22 cellular contexts compared by ENCODE assay signal in genomic region chr5:82222597-82223574, GRCh38. TPM values are rescaled to one million over a fixed set of nuclear protein-coding genes. Genes with fewer than 3 reads are reported as not detected.
DNase-seq lines count a peak whose midpoint lies in the region; ATAC-seq and TF ChIP-seq lines count a peak whose summit lies in the region.
"Had no signal": no experiment of that assay in that cellular context is flagged by ENCODE, and none has a peak within 500 bp of the region (broad histone marks: within the 10 kb centered on the region; RNA-seq: fewer than 3 reads in every experiment).

No MANE protein-coding gene starts in this region.

- no peak overlapping the region for H3K27ac Mint-ChIP-seq in stimulated activated effector memory CD8-positive, alpha-beta T cell treated with anti-CD3 and anti-CD28 coated beads, Interleukin-12 subunit alpha, Interleukin-12 subunit beta, amount 100 ng/mL, for 72 hours
- no peak overlapping the region for H3K27ac Mint-ChIP-seq in activated CD4-positive, alpha-beta memory T cell treated with anti-CD3 and anti-CD28 coated beads for 36 hours
- H3K27ac Mint-ChIP-seq: activated CD4-positive, alpha-beta T cell treated with anti-CD3 and anti-CD28 coated beads for 36 hours; dendritic cell treated with granulocyte-macrophage colony-stimulating factor and Interleukin-4, amounts not matched to agents 40 ng/mL and 50 ng/mL, for 4 days had no signal

- POLR2A ChIA-PET in activated CD4-positive, alpha-beta memory T cell treated with anti-CD3 and anti-CD28 coated beads for 36 hours (lab: Charles Lee), result no interaction called here

- peaks cover 12% of the 10 kb centered on the region for H3K4me1 Mint-ChIP-seq in stimulated activated effector memory CD8-positive, alpha-beta T cell treated with anti-CD3 and anti-CD28 coated beads, Interleukin-12 subunit alpha, Interleukin-12 subunit beta, amount 100 ng/mL, for 72 hours
- H3K4me1 Mint-ChIP-seq in activated CD4-positive, alpha-beta memory T cell treated with anti-CD3 and anti-CD28 coated beads for 36 hours (ENCODE audit: low read depth), result peaks cover 2% of the 10 kb centered on the region
- H3K4me1 Mint-ChIP-seq: activated CD4-positive, alpha-beta T cell treated with anti-CD3 and anti-CD28 coated beads for 36 hours had no signal

- ATAC-seq in stimulated activated effector memory CD8-positive, alpha-beta T cell treated with anti-CD3 and anti-CD28 coated beads, Interleukin-12 subunit alpha, Interleukin-12 subunit beta, amount 100 ng/mL, for 72 hours, result peak; percentile 52
- no peak for ATAC-seq in GM21619 (IDR thresholded peaks at IDR 0.05; ENCODE audit: unreplicated experiment)
- ATAC-seq: activated CD4-positive, alpha-beta T cell treated with anti-CD3 and anti-CD28 coated beads for 36 hours; heart right ventricle had no signal

- TF ChIP-seq CTCF in fibroblast of villous mesenchyme (IDR thresholded peaks at IDR 0.05; ENCODE audit: insufficient read depth, low read depth, low read length), result no peak

- no peak overlapping the region for H3K4me3 ChIP-seq in fibroblast of villous mesenchyme (ENCODE audit: low read depth, low read length)
- H3K4me3 ChIP-seq: ascending aorta, heart right ventricle, lung, vagina had no signal

- H3K9me3 Mint-ChIP-seq in stimulated activated effector memory CD8-positive, alpha-beta T cell treated with anti-CD3 and anti-CD28 coated beads, Interleukin-12 subunit alpha, Interleukin-12 subunit beta, amount 100 ng/mL, for 72 hours, result no peaks in the 10 kb centered on the region
- no peaks in the 10 kb centered on the region for H3K9me3 Mint-ChIP-seq in activated CD4-positive, alpha-beta memory T cell treated with anti-CD3 and anti-CD28 coated beads for 36 hours
- H3K9me3 Mint-ChIP-seq: dendritic cell treated with granulocyte-macrophage colony-stimulating factor and Interleukin-4, amounts not matched to agents 40 ng/mL and 50 ng/mL, for 4 days; immature natural killer cell; naive B cell had no signal

- intact Hi-C loops in activated CD4-positive, alpha-beta memory T cell treated with anti-CD3 and anti-CD28 coated beads for 36 hours (cut with micrococcal nuclease), result loop anchor here (10.0 kb wide), 1 partner anchor 368 kb away; no protein-coding TSS in a partner anchor

- no peaks in the 10 kb centered on the region for H3K36me3 Mint-ChIP-seq in stimulated activated effector memory CD8-positive, alpha-beta T cell treated with anti-CD3 and anti-CD28 coated beads, Interleukin-12 subunit alpha, Interleukin-12 subunit beta, amount 100 ng/mL, for 72 hours
- no peaks in the 10 kb centered on the region for H3K36me3 Mint-ChIP-seq in activated CD4-positive, alpha-beta memory T cell treated with anti-CD3 and anti-CD28 coated beads for 36 hours

- TF ChIP-seq POLR2A in erythroblast (IDR thresholded peaks at IDR 0.05; ENCODE audit: low read length), result no peak

- no peaks in the 10 kb centered on the region for H3K27me3 Mint-ChIP-seq in activated CD4-positive, alpha-beta memory T cell treated with anti-CD3 and anti-CD28 coated beads for 36 hours
- H3K27me3 Mint-ChIP-seq: activated CD4-positive, alpha-beta T cell treated with anti-CD3 and anti-CD28 coated beads for 36 hours; dendritic cell treated with granulocyte-macrophage colony-stimulating factor and Interleukin-4, amounts not matched to agents 40 ng/mL and 50 ng/mL, for 4 days; naive B cell had no signal

- DNase-seq in LHCN-M2 (ENCODE audit: low read depth) (peak; percentile 8), amniotic epithelial cell (ENCODE audit: low read depth) (peak; percentile 84), fibroblast of villous mesenchyme (ENCODE audit: low read depth) (peak; percentile 31), erythroblast (lab: John Stamatoyannopoulos, UW) (no peak)
- no peak for DNase-seq in stimulated activated effector memory CD8-positive, alpha-beta T cell treated with anti-CD3 and anti-CD28 coated beads, Interleukin-12 subunit alpha, Interleukin-12 subunit beta, amount 100 ng/mL, for 72 hours (ENCODE audit: low spot score in 2 of 2)
- DNase-seq in activated CD4-positive, alpha-beta memory T cell treated with anti-CD3 and anti-CD28 coated beads for 36 hours, result no peak
- DNase-seq: activated CD4-positive, alpha-beta T cell treated with anti-CD3 and anti-CD28 coated beads for 36 hours; activated CD8-positive, alpha-beta memory T cell treated with anti-CD3 and anti-CD28 coated beads, Interleukin-2, amount 50 U/mL, for 4 hours; activated gamma-delta T cell treated with Interleukin-2 at 50 U/mL for 16 hours; BE2C; heart right ventricle; immature natural killer cell; naive B cell; NCI-H1105 treated with DMSO at 0.1 percent for 48 hours; NCI-H774; OCI-M1; stimulated activated CD4-positive, alpha-beta T cell treated with anti-CD3 and anti-CD28 coated beads, Interleukin-4, amount 100 ng/mL, for 1 hour had no signal

- CTCF ChIA-PET in activated CD4-positive, alpha-beta memory T cell treated with anti-CD3 and anti-CD28 coated beads for 36 hours (lab: Charles Lee), result interaction anchor here (0.6 kb wide), 1 partner anchor 9 kb away, joined by 3 read pairs; no protein-coding TSS in a partner anchor

- no peak overlapping the region for H3K4me3 Mint-ChIP-seq in stimulated activated effector memory CD8-positive, alpha-beta T cell treated with anti-CD3 and anti-CD28 coated beads, Interleukin-12 subunit alpha, Interleukin-12 subunit beta, amount 100 ng/mL, for 72 hours
- H3K4me3 Mint-ChIP-seq in activated CD4-positive, alpha-beta memory T cell treated with anti-CD3 and anti-CD28 coated beads for 36 hours, result no peak overlapping the region
- H3K4me3 Mint-ChIP-seq: activated CD4-positive, alpha-beta T cell treated with anti-CD3 and anti-CD28 coated beads for 36 hours; dendritic cell treated with granulocyte-macrophage colony-stimulating factor and Interleukin-4, amounts not matched to agents 40 ng/mL and 50 ng/mL, for 4 days; immature natural killer cell; naive B cell had no signal

RNA-seq across cellular contexts. Expression of gene RPS23, which starts 55.3 kb away (rescaled TPM):
- total RNA-seq in LHCN-M2 (2014; rRNA removed) (1,596 and 2,071 TPM in 2 replicates), fibroblast of villous mesenchyme (2,371 and 3,674 TPM in 2 replicates)
- 3,896 TPM for polyA plus RNA-seq in LHCN-M2 (2012)
- total RNA-seq in activated CD4-positive, alpha-beta memory T cell treated with anti-CD3 and anti-CD28 coated beads for 36 hours, result 1,000 to 10,000 TPM; 2,621 to 2,722 TPM

Comparison
In these comparisons a context has a peak if more than half of its experiments do, and no peak if none do; other contexts are left out.
1. DNase-seq: peak in LHCN-M2 (single experiment), amniotic epithelial cell (single experiment) and fibroblast of villous mesenchyme (single experiment); none in stimulated activated effector memory CD8-positive, alpha-beta T cell treated with anti-CD3 and anti-CD28 coated beads, Interleukin-12 subunit alpha, Interleukin-12 subunit beta, amount 100 ng/mL, for 72 hours (0 of 2), activated CD4-positive, alpha-beta memory T cell treated with anti-CD3 and anti-CD28 coated beads for 36 hours (single experiment) and erythroblast (0 of 2).